ENCODE assay signal across 8 cellular contexts in genomic region chr3:194487289-194488006, GRCh38. TPM values are rescaled to one million over a fixed set of nuclear protein-coding genes. Genes with fewer than 3 reads are reported as not detected.
DNase-seq lines count a peak whose midpoint lies in the region; ATAC-seq, FAIRE-seq and TF ChIP-seq lines count a peak whose summit lies in the region.

No MANE protein-coding gene starts in this region.

- TF ChIP-seq EP300 in A549 (IDR thresholded peaks at IDR 0.05) = no peak

- no peak for TF ChIP-seq RAD21 in A549 (conservative IDR thresholded peaks at IDR 0.05 in 1 of 2, IDR thresholded peaks at IDR 0.05 in 1 of 2)

- peaks cover 45% of the 10 kb centered on the region for H3K4me1 ChIP-seq in A549

- no peaks in the 10 kb centered on the region for H3K9me3 ChIP-seq in A549

- H3K36me3 Mint-ChIP-seq in activated naive CD4-positive, alpha-beta T cell treated with anti-CD3 and anti-CD28 coated beads, Interleukin-2, amount 50 U/mL, for 72 hours = peaks cover 31 to 35% of the 10 kb centered on the region in 2 donors

- POLR2A ChIA-PET in A549 (lab: Yijun Ruan, JAX) = no interaction called here

- H3K4me3 ChIP-seq in A549 = peak overlapping the region; percentile 77

- DNase-seq in A549 (ENCODE audit: low read depth in 1 of 2, low spot score in 1 of 2) (no peak), OCI-M1 (lab: John Stamatoyannopoulos, UW) (peak; percentile 73), left cardiac atrium (peak; percentile 73), retina (peak; percentile 89), NCI-H1436 treated with DMSO at 0.1 percent for 48 hours (lab: John Stamatoyannopoulos, UW) (no peak)
- DNase-seq in activated naive CD4-positive, alpha-beta T cell treated with anti-CD3 and anti-CD28 coated beads, Interleukin-2, amount 50 U/mL, for 72 hours (ENCODE audit: low spot score in 2 of 2) = peak; percentile 44 to 66

- ATAC-seq in A549 (no peak), GM18867 (IDR thresholded peaks at IDR 0.05; ENCODE audit: unreplicated experiment) (peak; percentile 23), HG03095 (IDR thresholded peaks at IDR 0.05; ENCODE audit: unreplicated experiment) (peak; percentile 27), left cardiac atrium (peak; percentile 25 to 34)
- peak; percentile 16 to 34 for ATAC-seq in activated naive CD4-positive, alpha-beta T cell treated with anti-CD3 and anti-CD28 coated beads, Interleukin-2, amount 50 U/mL, for 72 hours

- intact Hi-C loops in left cardiac atrium (cut with DNase I) = no loop called here

- no peak for TF ChIP-seq CTCF in A549 (IDR thresholded peaks at IDR 0.05)

- H3K27ac Mint-ChIP-seq in activated naive CD4-positive, alpha-beta T cell treated with anti-CD3 and anti-CD28 coated beads, Interleukin-2, amount 50 U/mL, for 72 hours = peak overlapping the region; percentile 88 to 92

- CTCF ChIA-PET in A549 (lab: Yijun Ruan, JAX) = interaction anchor here (0.5 to 1.2 kb wide), 4 partner anchors 10 to 105 kb away, joined by 3 read pairs; no protein-coding TSS in a partner anchor

- peak overlapping the region; percentile 94 for H3K4me2 ChIP-seq in A549

- peak overlapping the region; percentile 90 to 100; a peak in 4 of 6 replicates for H3K27ac ChIP-seq in A549

- H3K9me3 Mint-ChIP-seq in activated naive CD4-positive, alpha-beta T cell treated with anti-CD3 and anti-CD28 coated beads, Interleukin-2, amount 50 U/mL, for 72 hours = peaks cover 7 to 8% of the 10 kb centered on the region in 2 donors

- 89% methylated on average over 48 of the region's 51 CpGs for WGBS in A549 (ENCODE audit: missing lambda C conversion rate)

- no peak for FAIRE-seq in A549 (lab: Jason Lieb, UNC)

- no peak for TF ChIP-seq POLR2A in A549 (IDR thresholded peaks at IDR 0.05; ENCODE audit: low read length)

TF ChIP-seq in A549, 52 proteins besides CTCF, POLR2A, EP300 and RAD21:
- TF ChIP-seq BCL3 (IDR thresholded peaks at IDR 0.05) (no peak), HOXB13 (CRISPR knock-in tag; IDR thresholded peaks at IDR 0.05; ENCODE audit: low read depth) (no peak), PBX3 (IDR thresholded peaks at IDR 0.05) (no peak), RNF2 (IDR thresholded peaks at IDR 0.05; ENCODE audit: borderline replicate concordance, low read depth) (no peak), RFX5 (IDR thresholded peaks at IDR 0.05) (no peak), CHD2 (IDR thresholded peaks at IDR 0.05; ENCODE audit: low read length, partially characterized antibody) (no peak), PHF8 (IDR thresholded peaks at IDR 0.05; ENCODE audit: borderline replicate concordance, low read depth) (no peak), MYC (IDR thresholded peaks at IDR 0.05; ENCODE audit: borderline replicate concordance, low read length) (no peak), CEBPB (IDR thresholded peaks at IDR 0.05) (no peak), NR3C1 (IDR thresholded peaks at IDR 0.05) (no peak), KDM1A (IDR thresholded peaks at IDR 0.05; ENCODE audit: low read depth) (no peak), RCOR1 (IDR thresholded peaks at IDR 0.05; ENCODE audit: low read depth, low read length) (no peak), MAX (IDR thresholded peaks at IDR 0.05) (no peak)

RNA-seq across cellular contexts. Expression of gene ATP13A3, which starts 0.6 kb away (rescaled TPM):
- polyA plus RNA-seq in A549 (2011; rRNA removed) (84.5 and 102 TPM in 2 replicates), A549 (2017; fragmentation: RNase III; extraction: RNeasy Plus Mini Kit Qiagen cat#74134 plus additional on column Dnase treatment) (57.2 to 64.2 TPM (median 63.6 TPM) in 3 replicates)
- 13.5 and 14.2 TPM in 2 replicates for polyA plus RNA-seq in A549 (2012; cell fraction: cytosol; rRNA removed)
- polyA plus RNA-seq in A549 (2012; cell fraction: nucleus; rRNA removed) = 6.9 and 15.0 TPM in 2 replicates
- polyA minus RNA-seq in A549 (2011; rRNA and poly(A)+ RNA removed) = 53.0 and 57.1 TPM in 2 replicates
- total RNA-seq in activated naive CD4-positive, alpha-beta T cell treated with anti-CD3 and anti-CD28 coated beads, Interleukin-2, amount 50 U/mL, for 72 hours = 100 to 1,000 TPM; 106 to 141 TPM
- total RNA-seq in left cardiac atrium = 100 to 1,000 TPM in 1 of 2 donors, 10 to 100 TPM in 1; 86.7 to 182 TPM

Comparison
In these comparisons a context has a peak if more than half of its experiments do, and no peak if none do; other contexts are left out.
1. ATAC-seq: peak in GM18867 (single experiment), HG03095 (single experiment), activated naive CD4-positive, alpha-beta T cell treated with anti-CD3 and anti-CD28 coated beads, Interleukin-2, amount 50 U/mL, for 72 hours (2 of 2) and left cardiac atrium (2 of 2); none in A549 (0 of 2).
2. DNase-seq: peak in OCI-M1 (single experiment), activated naive CD4-positive, alpha-beta T cell treated with anti-CD3 and anti-CD28 coated beads, Interleukin-2, amount 50 U/mL, for 72 hours (2 of 2), left cardiac atrium (single experiment) and retina (single experiment); none in A549 (0 of 2) and NCI-H1436 treated with DMSO at 0.1 percent for 48 hours (single experiment).